Comparison of ENCODE assay signal across 2 cellular contexts in the genomic region with DNA sequence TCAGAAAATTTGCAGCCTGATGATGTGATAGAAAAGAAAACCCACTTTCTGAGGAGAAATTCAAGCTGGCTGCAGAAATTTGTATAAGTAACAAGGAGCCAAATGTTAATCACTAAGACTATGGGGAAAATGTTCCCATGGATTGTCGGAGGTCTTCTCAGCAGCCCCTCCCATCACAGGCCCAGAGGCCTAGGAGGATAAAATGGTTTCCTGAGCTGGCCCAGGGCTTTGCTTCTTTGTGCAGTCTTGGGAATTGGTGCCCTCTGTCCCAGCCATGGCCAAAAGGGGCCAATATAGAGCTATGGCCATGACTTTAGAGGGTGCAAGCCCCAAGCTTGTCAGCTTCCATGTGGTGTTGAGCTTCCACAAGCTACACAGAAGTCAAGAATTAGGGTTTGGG.
TF ChIP-seq lines count a peak whose summit lies in the region.

No MANE protein-coding gene starts in this region.

TF ChIP-seq in GM23338, 12 proteins besides CTCF, POLR2A, EP300 and RAD21 (continues in another document):
- no peak for TF ChIP-seq POLR2AphosphoS5 (IDR thresholded peaks at IDR 0.05; ENCODE audit: low read depth)
- TF ChIP-seq, protein P1, sequence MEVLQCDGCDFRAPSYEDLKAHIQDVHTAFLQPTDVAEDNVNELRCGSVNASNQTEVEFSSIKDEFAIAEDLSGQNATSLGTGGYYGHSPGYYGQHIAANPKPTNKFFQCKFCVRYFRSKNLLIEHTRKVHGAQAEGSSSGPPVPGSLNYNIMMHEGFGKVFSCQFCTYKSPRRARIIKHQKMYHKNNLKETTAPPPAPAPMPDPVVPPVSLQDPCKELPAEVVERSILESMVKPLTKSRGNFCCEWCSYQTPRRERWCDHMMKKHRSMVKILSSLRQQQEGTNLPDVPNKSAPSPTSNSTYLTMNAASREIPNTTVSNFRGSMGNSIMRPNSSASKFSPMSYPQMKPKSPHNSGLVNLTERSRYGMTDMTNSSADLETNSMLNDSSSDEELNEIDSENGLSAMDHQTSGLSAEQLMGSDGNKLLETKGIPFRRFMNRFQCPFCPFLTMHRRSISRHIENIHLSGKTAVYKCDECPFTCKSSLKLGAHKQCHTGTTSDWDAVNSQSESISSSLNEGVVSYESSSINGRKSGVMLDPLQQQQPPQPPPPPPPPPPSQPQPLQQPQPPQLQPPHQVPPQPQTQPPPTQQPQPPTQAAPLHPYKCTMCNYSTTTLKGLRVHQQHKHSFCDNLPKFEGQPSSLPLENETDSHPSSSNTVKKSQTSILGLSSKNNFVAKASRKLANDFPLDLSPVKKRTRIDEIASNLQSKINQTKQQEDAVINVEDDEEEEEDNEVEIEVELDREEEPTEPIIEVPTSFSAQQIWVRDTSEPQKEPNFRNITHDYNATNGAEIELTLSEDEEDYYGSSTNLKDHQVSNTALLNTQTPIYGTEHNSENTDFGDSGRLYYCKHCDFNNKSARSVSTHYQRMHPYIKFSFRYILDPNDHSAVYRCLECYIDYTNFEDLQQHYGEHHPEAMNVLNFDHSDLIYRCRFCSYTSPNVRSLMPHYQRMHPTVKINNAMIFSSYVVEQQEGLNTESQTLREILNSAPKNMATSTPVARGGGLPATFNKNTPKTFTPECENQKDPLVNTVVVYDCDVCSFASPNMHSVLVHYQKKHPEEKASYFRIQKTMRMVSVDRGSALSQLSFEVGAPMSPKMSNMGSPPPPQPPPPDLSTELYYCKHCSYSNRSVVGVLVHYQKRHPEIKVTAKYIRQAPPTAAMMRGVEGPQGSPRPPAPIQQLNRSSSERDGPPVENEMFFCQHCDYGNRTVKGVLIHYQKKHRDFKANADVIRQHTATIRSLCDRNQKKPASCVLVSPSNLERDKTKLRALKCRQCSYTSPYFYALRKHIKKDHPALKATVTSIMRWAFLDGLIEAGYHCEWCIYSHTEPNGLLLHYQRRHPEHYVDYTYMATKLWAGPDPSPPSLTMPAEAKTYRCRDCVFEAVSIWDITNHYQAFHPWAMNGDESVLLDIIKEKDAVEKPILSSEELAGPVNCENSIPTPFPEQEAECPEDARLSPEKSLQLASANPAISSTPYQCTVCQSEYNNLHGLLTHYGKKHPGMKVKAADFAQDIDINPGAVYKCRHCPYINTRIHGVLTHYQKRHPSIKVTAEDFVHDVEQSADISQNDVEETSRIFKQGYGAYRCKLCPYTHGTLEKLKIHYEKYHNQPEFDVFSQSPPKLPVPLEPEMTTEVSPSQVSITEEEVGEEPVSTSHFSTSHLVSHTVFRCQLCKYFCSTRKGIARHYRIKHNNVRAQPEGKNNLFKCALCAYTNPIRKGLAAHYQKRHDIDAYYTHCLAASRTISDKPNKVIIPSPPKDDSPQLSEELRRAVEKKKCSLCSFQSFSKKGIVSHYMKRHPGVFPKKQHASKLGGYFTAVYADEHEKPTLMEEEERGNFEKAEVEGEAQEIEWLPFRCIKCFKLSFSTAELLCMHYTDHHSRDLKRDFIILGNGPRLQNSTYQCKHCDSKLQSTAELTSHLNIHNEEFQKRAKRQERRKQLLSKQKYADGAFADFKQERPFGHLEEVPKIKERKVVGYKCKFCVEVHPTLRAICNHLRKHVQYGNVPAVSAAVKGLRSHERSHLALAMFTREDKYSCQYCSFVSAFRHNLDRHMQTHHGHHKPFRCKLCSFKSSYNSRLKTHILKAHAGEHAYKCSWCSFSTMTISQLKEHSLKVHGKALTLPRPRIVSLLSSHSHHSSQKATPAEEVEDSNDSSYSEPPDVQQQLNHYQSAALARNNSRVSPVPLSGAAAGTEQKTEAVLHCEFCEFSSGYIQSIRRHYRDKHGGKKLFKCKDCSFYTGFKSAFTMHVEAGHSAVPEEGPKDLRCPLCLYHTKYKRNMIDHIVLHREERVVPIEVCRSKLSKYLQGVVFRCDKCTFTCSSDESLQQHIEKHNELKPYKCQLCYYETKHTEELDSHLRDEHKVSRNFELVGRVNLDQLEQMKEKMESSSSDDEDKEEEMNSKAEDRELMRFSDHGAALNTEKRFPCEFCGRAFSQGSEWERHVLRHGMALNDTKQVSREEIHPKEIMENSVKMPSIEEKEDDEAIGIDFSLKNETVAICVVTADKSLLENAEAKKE (CRISPR knock-in tag; IDR thresholded peaks at IDR 0.05) = no peak
- TF ChIP-seq NANOG (IDR thresholded peaks at IDR 0.05; ENCODE audit: borderline replicate concordance) = no peak
- no peak for TF ChIP-seq CREB1 (CRISPR knock-in tag; IDR thresholded peaks at IDR 0.05; ENCODE audit: low read depth)
- no peak for TF ChIP-seq JUNB (IDR thresholded peaks at IDR 0.05; ENCODE audit: unreplicated experiment)
- no peak for TF ChIP-seq ETS1 (IDR thresholded peaks at IDR 0.05)
- TF ChIP-seq EZH2phosphoT487 (IDR thresholded peaks at IDR 0.05; ENCODE audit: unreplicated experiment) = no peak
- TF ChIP-seq ZNF114 (CRISPR knock-in tag; IDR thresholded peaks at IDR 0.05) = no peak
- TF ChIP-seq EZH2 (IDR thresholded peaks at IDR 0.05; ENCODE audit: low read depth, unreplicated experiment) = no peak
- TF ChIP-seq, protein P2, sequence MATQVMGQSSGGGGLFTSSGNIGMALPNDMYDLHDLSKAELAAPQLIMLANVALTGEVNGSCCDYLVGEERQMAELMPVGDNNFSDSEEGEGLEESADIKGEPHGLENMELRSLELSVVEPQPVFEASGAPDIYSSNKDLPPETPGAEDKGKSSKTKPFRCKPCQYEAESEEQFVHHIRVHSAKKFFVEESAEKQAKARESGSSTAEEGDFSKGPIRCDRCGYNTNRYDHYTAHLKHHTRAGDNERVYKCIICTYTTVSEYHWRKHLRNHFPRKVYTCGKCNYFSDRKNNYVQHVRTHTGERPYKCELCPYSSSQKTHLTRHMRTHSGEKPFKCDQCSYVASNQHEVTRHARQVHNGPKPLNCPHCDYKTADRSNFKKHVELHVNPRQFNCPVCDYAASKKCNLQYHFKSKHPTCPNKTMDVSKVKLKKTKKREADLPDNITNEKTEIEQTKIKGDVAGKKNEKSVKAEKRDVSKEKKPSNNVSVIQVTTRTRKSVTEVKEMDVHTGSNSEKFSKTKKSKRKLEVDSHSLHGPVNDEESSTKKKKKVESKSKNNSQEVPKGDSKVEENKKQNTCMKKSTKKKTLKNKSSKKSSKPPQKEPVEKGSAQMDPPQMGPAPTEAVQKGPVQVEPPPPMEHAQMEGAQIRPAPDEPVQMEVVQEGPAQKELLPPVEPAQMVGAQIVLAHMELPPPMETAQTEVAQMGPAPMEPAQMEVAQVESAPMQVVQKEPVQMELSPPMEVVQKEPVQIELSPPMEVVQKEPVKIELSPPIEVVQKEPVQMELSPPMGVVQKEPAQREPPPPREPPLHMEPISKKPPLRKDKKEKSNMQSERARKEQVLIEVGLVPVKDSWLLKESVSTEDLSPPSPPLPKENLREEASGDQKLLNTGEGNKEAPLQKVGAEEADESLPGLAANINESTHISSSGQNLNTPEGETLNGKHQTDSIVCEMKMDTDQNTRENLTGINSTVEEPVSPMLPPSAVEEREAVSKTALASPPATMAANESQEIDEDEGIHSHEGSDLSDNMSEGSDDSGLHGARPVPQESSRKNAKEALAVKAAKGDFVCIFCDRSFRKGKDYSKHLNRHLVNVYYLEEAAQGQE (IDR thresholded peaks at IDR 0.05; ENCODE audit: unreplicated experiment) = no peak

TF ChIP-seq in K562, 482 proteins besides CTCF, POLR2A, EP300 and RAD21:
- TF ChIP-seq CREB3L1 (IDR thresholded peaks at IDR 0.05; ENCODE audit: borderline replicate concordance, low read depth) (no peak), KAT8 (IDR thresholded peaks at IDR 0.05; ENCODE audit: low read depth) (no peak), TEAD1 (CRISPR knock-in tag; IDR thresholded peaks at IDR 0.05) (no peak), ZNF224 (CRISPR knock-in tag; IDR thresholded peaks at IDR 0.05) (no peak), ZFP36 (IDR thresholded peaks at IDR 0.05; ENCODE audit: low read depth, low read length, partially characterized antibody) (peak; percentile 85), KLF10 (CRISPR knock-in tag; IDR thresholded peaks at IDR 0.05) (no peak), CEBPZ (IDR thresholded peaks at IDR 0.05; ENCODE audit: borderline replicate concordance, low read depth, low read length) (peak; percentile 56; the same call in 1 of the 2 replicates), RFX7 (CRISPR knock-in tag; IDR thresholded peaks at IDR 0.05) (no peak)
TF ChIP-seq in K562: peak in this region for 2.
